ENCODE assay signal across 25 cellular contexts in the genomic region with DNA sequence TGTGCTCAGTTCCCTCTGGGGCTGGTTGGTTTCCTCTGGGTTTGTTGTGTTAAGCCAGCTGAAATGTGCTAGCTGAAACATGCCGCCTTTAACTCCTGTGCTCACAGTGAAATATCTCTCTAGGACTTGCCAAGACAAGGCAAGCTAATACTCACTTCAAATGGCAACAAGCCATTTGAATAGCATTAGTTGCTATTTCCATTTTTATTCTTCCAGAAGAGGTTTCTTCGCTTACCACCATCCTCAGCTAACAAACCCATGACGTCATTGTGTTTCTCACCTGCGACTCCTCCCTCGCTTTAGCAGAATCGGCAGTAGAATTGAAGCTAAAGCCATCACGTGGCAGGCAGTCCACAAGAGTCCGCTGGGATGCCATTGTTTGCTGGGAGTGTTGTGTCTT.
DNase-seq lines count a peak whose midpoint lies in the region; ATAC-seq, FAIRE-seq and TF ChIP-seq lines count a peak whose summit lies in the region.
"Had no signal": no experiment of that assay in that cellular context is flagged by ENCODE, and none has a peak within 500 bp of the region (broad histone marks: within the 10 kb centered on the region; RNA-seq: fewer than 3 reads in every experiment).

No MANE protein-coding gene starts in this region.

- no peak overlapping the region for H3K27ac Mint-ChIP-seq in endothelial cell (ENCODE audit: unreplicated experiment)
- H3K27ac Mint-ChIP-seq: IgD-negative memory B cell had no signal

- FAIRE-seq in HepG2 (lab: Jason Lieb, UNC) (no peak), bronchial epithelial cell (lab: Jason Lieb, UNC) (peak; percentile 98), urothelium cell line (lab: Jason Lieb, UNC) (peak; percentile 63)
- FAIRE-seq: GM19239 had no signal

- no peak for TF ChIP-seq RAD21 in HepG2 (CRISPR knock-in tag; IDR thresholded peaks at IDR 0.05)

- H3K79me2 ChIP-seq in HepG2 (ENCODE audit: insufficient read depth, low read length), result no peaks in the 10 kb centered on the region

- no peaks in the 10 kb centered on the region for H3K4me1 ChIP-seq in HepG2 (ENCODE audit: insufficient read depth, low read length)
- no peaks in the 10 kb centered on the region for H3K4me1 ChIP-seq in right lobe of liver
- peaks cover 11% of the 10 kb centered on the region for H3K4me1 ChIP-seq in foreskin keratinocyte

- peaks cover 6% of the 10 kb centered on the region for H3K27me3 Mint-ChIP-seq in endothelial cell (ENCODE audit: unreplicated experiment)

- H3K4me2 ChIP-seq in HepG2 (ENCODE audit: low read depth, low read length), result no peak overlapping the region
- H3K4me2 ChIP-seq: PC-9 had no signal

- H3K9me3 ChIP-seq in HepG2 (ENCODE audit: low read length) (no peaks in the 10 kb centered on the region), right lobe of liver (no peaks in the 10 kb centered on the region)

- peaks cover 13% of the 10 kb centered on the region for H3K4me1 Mint-ChIP-seq in endothelial cell (ENCODE audit: unreplicated experiment)

- H3K4me3 ChIP-seq in HepG2 (replicated peaks in 1 of 3; ENCODE audit: insufficient read depth in 1 of 3, low read depth in 2 of 3, low read length in 3 of 3) (no peak overlapping the region), right lobe of liver (no peak overlapping the region), bronchial epithelial cell (ENCODE audit: low read depth, low read length) (no peak overlapping the region)
- H3K4me3 ChIP-seq: PC-9 had no signal

- peaks cover 2% of the 10 kb centered on the region for H3K36me3 Mint-ChIP-seq in endothelial cell (ENCODE audit: low read depth, unreplicated experiment)
- H3K36me3 Mint-ChIP-seq: IgD-negative memory B cell had no signal

- intact Hi-C loops in HepG2 (cut with micrococcal nuclease; ENCODE audit: unreplicated experiment) (no loop called here), right lobe of liver (cut with DNase I) (no loop called here)

- CTCF ChIA-PET in HepG2 (lab: Yijun Ruan, JAX; ENCODE audit: low intra/inter-chr PET ratio, low total read pairs), result no interaction called here

- no TSS peak for BruUV-seq in HepG2 (replicated peaks; lab: Mats Ljungman, UMichigan)

- POLR2A ChIA-PET in HepG2 (lab: Yijun Ruan, JAX), result no interaction called here

- no peak for TF ChIP-seq POLR2A in HepG2 (IDR thresholded peaks at IDR 0.05; ENCODE audit: insufficient read depth in 1 of 2, low read depth in 2 of 2, low read length in 2 of 2)
- no peak for TF ChIP-seq POLR2A in right lobe of liver (IDR thresholded peaks at IDR 0.05)

- TF ChIP-seq CTCF in HepG2 (CRISPR knock-in tag; IDR thresholded peaks at IDR 0.05), result no peak
- TF ChIP-seq CTCF in right lobe of liver (IDR thresholded peaks at IDR 0.05), result no peak
- TF ChIP-seq CTCF in bronchial epithelial cell (IDR thresholded peaks at IDR 0.05; ENCODE audit: insufficient read depth, low read length, severe bottlenecking), result no peak
- no peak for TF ChIP-seq CTCF in foreskin keratinocyte (conservative IDR thresholded peaks at IDR 0.05)
- TF ChIP-seq CTCF in endothelial cell (IDR thresholded peaks at IDR 0.05; ENCODE audit: unreplicated experiment), result no peak

- TF ChIP-seq EP300 in HepG2 (IDR thresholded peaks at IDR 0.05; ENCODE audit: low read depth in 2 of 2, low read length in 2 of 2) (no peak), HepG2 (CRISPR knock-in tag; IDR thresholded peaks at IDR 0.05; ENCODE audit: borderline replicate concordance) (no peak)

- H3K9me3 Mint-ChIP-seq in endothelial cell (ENCODE audit: unreplicated experiment), result no peaks in the 10 kb centered on the region

- no peak overlapping the region for H3K4me3 Mint-ChIP-seq in endothelial cell (ENCODE audit: unreplicated experiment)
- H3K4me3 Mint-ChIP-seq: IgD-negative memory B cell had no signal

- in situ Hi-C loops in HepG2 (cut with HindIII; ENCODE audit: extremely low pct_ligation_motif_present, low pct_unique_long_range_greater_than_20kb), result no loop called here
- in situ Hi-C loops in ACHN (cut with HindIII; ENCODE audit: low pct_ligation_motif_present, low pct_unique_long_range_greater_than_20kb, low sequenced_read_pairs), result no loop called here

- no peaks in the 10 kb centered on the region for H4K20me1 ChIP-seq in HepG2 (ENCODE audit: insufficient read depth, low read length)

- no peak overlapping the region for H3K9ac ChIP-seq in HepG2 (ENCODE audit: insufficient read depth, low read depth, low read length)

- DNase-seq in HepG2 (ENCODE audit: low spot score) (no peak), right lobe of liver (no peak), bronchial epithelial cell (ENCODE audit: low read depth) (peak; percentile 85), foreskin keratinocyte (peak; percentile 83 to 89), urothelium cell line (ENCODE audit: low spot score) (no peak), endothelial cell (ENCODE audit: low spot score) (no peak), ACHN (no peak)
- DNase-seq: 8988T, AML-193, EL, GF-D8, Kasumi-1, MM.1S, NCI-H1092, NCI-H1436, NCI-H1930, NCI-H2227 treated with DMSO at 0.1 percent for 48 hours, NCI-H510A, PC-9, RPMI8226, SHP77 had no signal

- no peaks in the 10 kb centered on the region; a peak in 1 of 5 replicates for H3K27me3 ChIP-seq in HepG2 (ENCODE audit: control insufficient read depth in 1 of 2, insufficient read depth in 2 of 2, low read length in 2 of 2)
- H3K27me3 ChIP-seq in right lobe of liver, result no peaks in the 10 kb centered on the region
- H3K27me3 ChIP-seq in bronchial epithelial cell (ENCODE audit: control insufficient read depth, insufficient read depth, low read length), result no peaks in the 10 kb centered on the region
- no peaks in the 10 kb centered on the region for H3K27me3 ChIP-seq in foreskin keratinocyte

- H3K36me3 ChIP-seq in HepG2 (replicated peaks in 1 of 2; ENCODE audit: control insufficient read depth in 1 of 2, insufficient read depth in 2 of 2, low read length in 2 of 2), result no peaks in the 10 kb centered on the region
- H3K36me3 ChIP-seq in right lobe of liver, result no peaks in the 10 kb centered on the region
- H3K36me3 ChIP-seq in bronchial epithelial cell (ENCODE audit: control insufficient read depth, insufficient read depth, low read length), result no peaks in the 10 kb centered on the region

- ATAC-seq in HepG2, result no peak
- ATAC-seq in right lobe of liver, result no peak
- ATAC-seq in foreskin keratinocyte, result peak; percentile 63
- ATAC-seq in GM21423 (IDR thresholded peaks at IDR 0.05; ENCODE audit: unreplicated experiment), result no peak
- ATAC-seq: HCT116 had no signal

- peak overlapping the region; percentile 19 for H2AFZ ChIP-seq in HepG2 (ENCODE audit: low read length)
- H2AFZ ChIP-seq: PC-9 had no signal

- WGBS in HepG2 (ENCODE audit: low lambda C conversion rate), result 22% methylated on average over 8 of the region's 8 CpGs
- 85% methylated on average over 4 of the region's 8 CpGs for WGBS in right lobe of liver (ENCODE audit: insufficient coverage, low coverage, low lambda C conversion rate, missing lambda C conversion rate)

- H3K27ac ChIP-seq in HepG2 (ENCODE audit: extremely low read length, insufficient read depth, low read length) (no peak overlapping the region), right lobe of liver (no peak overlapping the region), foreskin keratinocyte (no peak overlapping the region)
- H3K27ac ChIP-seq: PC-9 had no signal

TF ChIP-seq in HepG2, 621 proteins besides CTCF, POLR2A, EP300 and RAD21:
- peak; percentile 93 for TF ChIP-seq CREB1 (IDR thresholded peaks at IDR 0.05)
- TF ChIP-seq CREB1 (CRISPR knock-in tag; IDR thresholded peaks at IDR 0.05), result no peak
- TF ChIP-seq ATF7 (IDR thresholded peaks at IDR 0.05), result peak; percentile 99
- TF ChIP-seq ATF7 (CRISPR knock-in tag; IDR thresholded peaks at IDR 0.05), result no peak
- no peak for TF ChIP-seq RFXAP (CRISPR knock-in tag; IDR thresholded peaks at IDR 0.05; ENCODE audit: borderline replicate concordance)

Comparison
In these comparisons a context has a peak if more than half of its experiments do, and no peak if none do; other contexts are left out.
1. DNase-seq: peak in bronchial epithelial cell (single experiment) and foreskin keratinocyte (2 of 2); none in HepG2 (single experiment), right lobe of liver (0 of 3), urothelium cell line (single experiment), endothelial cell (single experiment) and ACHN (single experiment).